ENCODE assay signal across 33 cellular contexts in the genomic region with DNA sequence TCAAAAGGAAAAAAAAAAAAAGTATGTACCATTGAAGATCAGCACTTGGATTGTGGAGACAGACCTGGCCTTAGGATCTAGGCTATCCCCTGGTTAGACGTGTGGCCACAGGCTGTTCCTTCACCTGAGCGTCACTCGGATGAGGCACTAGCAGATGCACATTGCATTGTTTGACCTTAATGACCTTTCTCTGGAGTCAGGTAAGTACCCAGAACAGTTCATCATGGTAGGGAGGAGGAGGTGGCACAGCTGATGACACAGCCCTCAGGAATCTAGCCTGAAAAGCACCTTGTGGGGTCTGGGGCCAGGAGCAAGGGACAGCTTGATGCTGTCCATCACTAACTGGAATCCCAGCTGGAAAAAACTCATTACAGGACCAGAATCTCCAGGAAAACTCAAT. TPM values are rescaled to one million over a fixed set of nuclear protein-coding genes. Genes with fewer than 3 reads are reported as not detected.
A peak's percentile ranks its signal among the peaks of the same experiment; 100 is the strongest.
DNase-seq lines count a peak whose midpoint lies in the region; ATAC-seq and TF ChIP-seq lines count a peak whose summit lies in the region.
"Had no signal": no experiment of that assay in that cellular context is flagged by ENCODE, and none has a peak within 500 bp of the region (broad histone marks: within the 10 kb centered on the region; RNA-seq: fewer than 3 reads in every experiment).

No MANE protein-coding gene starts in this region.

- H3K36me3 ChIP-seq in left lung: peaks cover 0 to 90% of the 10 kb centered on the region in 2 donors
- peaks cover 6% of the 10 kb centered on the region for H3K36me3 ChIP-seq in Karpas-422 (ENCODE audit: insufficient read depth, low read length)

- intact Hi-C loops in left lung (cut with DNase I): no loop called here

- H3K4me1 Mint-ChIP-seq in activated CD8-positive, alpha-beta T cell treated with anti-CD3 and anti-CD28 coated beads, Interleukin-2, amount 10 ng/mL, durations not matched to agents 7 days and 5 days (ENCODE audit: low read depth): no peaks in the 10 kb centered on the region
- peaks cover 2 to 6% of the 10 kb centered on the region in 2 donors for H3K4me1 Mint-ChIP-seq in immature natural killer cell
- H3K4me1 Mint-ChIP-seq: activated CD4-positive, alpha-beta T cell treated with anti-CD3 and anti-CD28 coated beads, Interleukin-2, amount 10 ng/mL, durations not matched to agents 24 days and 14 days had no signal

- H3K4me3 ChIP-seq in left lung (no peak overlapping the region), Karpas-422 (ENCODE audit: low read length) (no peak overlapping the region)
- H3K4me3 ChIP-seq: cardiac muscle cell, SK-N-MC, skin epidermis had no signal

- CTCF ChIA-PET in activated CD8-positive, alpha-beta T cell treated with anti-CD3 and anti-CD28 coated beads, Interleukin-2, amount 10 ng/mL, durations not matched to agents 7 days and 5 days (lab: Charles Lee): no interaction called here

- DNase-seq in activated naive CD4-positive, alpha-beta T cell treated with anti-CD3 and anti-CD28 coated beads, Interleukin-2, amount 50 U/mL, for 72 hours (ENCODE audit: low spot score in 2 of 2): no peak
- no peak for DNase-seq in activated naive CD4-positive, alpha-beta T cell treated with anti-CD3 and anti-CD28 coated beads, Interleukin-2, amount 50 U/mL, for 16 hours
- DNase-seq in activated CD8-positive, alpha-beta T cell treated with anti-CD3 and anti-CD28 coated beads, Interleukin-2, amount 10 ng/mL, durations not matched to agents 7 days and 5 days: no peak
- DNase-seq in immature natural killer cell: no peak
- DNase-seq in left lung: no peak
- DNase-seq in HT-29 (ENCODE audit: low spot score): no peak
- no peak for DNase-seq in Karpas-422
- no peak for DNase-seq in stimulated activated CD8-positive, alpha-beta memory T cell treated with anti-CD3 and anti-CD28 coated beads, Interleukin-4, amount 100 ng/mL, for 48 hours
- DNase-seq: activated CD4-positive, alpha-beta T cell treated with anti-CD3 and anti-CD28 coated beads, Interleukin-2, amount 10 ng/mL, durations not matched to agents 24 days and 14 days; activated CD8-positive, alpha-beta memory T cell treated with anti-CD3 and anti-CD28 coated beads, Interleukin-2, amount 50 U/mL, for 4 hours; amygdala; Calu3; DND-41; H9; NCI-H1105; NCI-H1930; NCI-H2227 treated with DMSO at 0.1 percent for 48 hours; NCI-H748 treated with DMSO at 0.1 percent for 48 hours; stimulated activated CD4-positive, alpha-beta T cell treated with anti-CD3 and anti-CD28 coated beads, Interleukin-2, amount 100 ng/mL, for 24 hours had no signal

- H3K4me1 ChIP-seq in left lung (no peaks in the 10 kb centered on the region), Karpas-422 (ENCODE audit: low read length) (no peaks in the 10 kb centered on the region)

- H3K9me3 ChIP-seq in left lung (no peaks in the 10 kb centered on the region), Karpas-422 (ENCODE audit: low read length) (no peaks in the 10 kb centered on the region)
- H3K9me3 ChIP-seq: neutrophil had no signal

- H3K9me3 Mint-ChIP-seq in activated naive CD4-positive, alpha-beta T cell treated with anti-CD3 and anti-CD28 coated beads, Interleukin-2, amount 50 U/mL, for 72 hours: no peaks in the 10 kb centered on the region
- H3K9me3 Mint-ChIP-seq in activated CD8-positive, alpha-beta T cell treated with anti-CD3 and anti-CD28 coated beads, Interleukin-2, amount 10 ng/mL, durations not matched to agents 7 days and 5 days (ENCODE audit: insufficient read depth): no peaks in the 10 kb centered on the region
- H3K9me3 Mint-ChIP-seq in immature natural killer cell: no peaks in the 10 kb centered on the region
- H3K9me3 Mint-ChIP-seq: activated CD4-positive, alpha-beta T cell treated with anti-CD3 and anti-CD28 coated beads, Interleukin-2, amount 10 ng/mL, durations not matched to agents 24 days and 14 days; dendritic cell treated with granulocyte-macrophage colony-stimulating factor and Interleukin-4, amounts not matched to agents 40 ng/mL and 50 ng/mL, for 4 days; H9; T-helper 1 cell treated with Interleukin-12 subunit alpha and Interleukin-12 subunit beta and Interleukin-4 antibody, amounts not matched to agents 30 μg/mL and 1 μg/mL, for 36 hours had no signal

- no peaks in the 10 kb centered on the region for H3K79me2 ChIP-seq in Karpas-422 (ENCODE audit: low read length)

- no peak for TF ChIP-seq CTCF in left lung (IDR thresholded peaks at IDR 0.05)

- no peaks in the 10 kb centered on the region for H3K27me3 Mint-ChIP-seq in activated CD8-positive, alpha-beta T cell treated with anti-CD3 and anti-CD28 coated beads, Interleukin-2, amount 10 ng/mL, durations not matched to agents 7 days and 5 days (ENCODE audit: low read depth)
- peaks cover 0 to 2% (median 0%) of the 10 kb centered on the region in 3 donors for H3K27me3 Mint-ChIP-seq in immature natural killer cell (ENCODE audit: low read depth in 3 of 3)
- H3K27me3 Mint-ChIP-seq: activated CD4-positive, alpha-beta T cell treated with anti-CD3 and anti-CD28 coated beads, Interleukin-2, amount 10 ng/mL, durations not matched to agents 24 days and 14 days; dendritic cell treated with granulocyte-macrophage colony-stimulating factor and Interleukin-4, amounts not matched to agents 40 ng/mL and 50 ng/mL, for 4 days had no signal

- no peak overlapping the region for H2AFZ ChIP-seq in Karpas-422 (ENCODE audit: low read length)

- no peak overlapping the region for H3K9ac ChIP-seq in Karpas-422 (ENCODE audit: low read length)

- H3K27ac ChIP-seq in left lung (no peak overlapping the region), Karpas-422 (ENCODE audit: low read length) (no peak overlapping the region)
- H3K27ac ChIP-seq: cardiac muscle cell, HL-60, neutrophil, SK-N-MC, skin epidermis had no signal

- H3K27me3 ChIP-seq in left lung (no peaks in the 10 kb centered on the region), Karpas-422 (ENCODE audit: low read length) (no peaks in the 10 kb centered on the region)
- H3K27me3 ChIP-seq: cardiac muscle cell, neutrophil had no signal

- H3K4me3 Mint-ChIP-seq in activated CD8-positive, alpha-beta T cell treated with anti-CD3 and anti-CD28 coated beads, Interleukin-2, amount 10 ng/mL, durations not matched to agents 7 days and 5 days: no peak overlapping the region
- H3K4me3 Mint-ChIP-seq in immature natural killer cell: no peak overlapping the region
- H3K4me3 Mint-ChIP-seq: activated CD4-positive, alpha-beta T cell treated with anti-CD3 and anti-CD28 coated beads, Interleukin-2, amount 10 ng/mL, durations not matched to agents 24 days and 14 days; dendritic cell treated with granulocyte-macrophage colony-stimulating factor and Interleukin-4, amounts not matched to agents 40 ng/mL and 50 ng/mL, for 4 days; H9; T-helper 1 cell treated with Interleukin-12 subunit alpha and Interleukin-12 subunit beta and Interleukin-4 antibody, amounts not matched to agents 30 μg/mL and 1 μg/mL, for 36 hours had no signal

- no peak overlapping the region for H3K4me2 ChIP-seq in Karpas-422 (ENCODE audit: low read depth, low read length, poor library complexity, severe bottlenecking)

- H3K27ac Mint-ChIP-seq in activated naive CD4-positive, alpha-beta T cell treated with anti-CD3 and anti-CD28 coated beads, Interleukin-2, amount 50 U/mL, for 72 hours: peak overlapping the region; percentile 43 to 50
- H3K27ac Mint-ChIP-seq in activated CD8-positive, alpha-beta T cell treated with anti-CD3 and anti-CD28 coated beads, Interleukin-2, amount 10 ng/mL, durations not matched to agents 7 days and 5 days: peak overlapping the region; percentile 14
- peak overlapping the region in 4 of 6 donors; percentile 41 to 64 (median 53) for H3K27ac Mint-ChIP-seq in immature natural killer cell
- H3K27ac Mint-ChIP-seq: activated CD4-positive, alpha-beta T cell treated with anti-CD3 and anti-CD28 coated beads, Interleukin-2, amount 10 ng/mL, durations not matched to agents 24 days and 14 days; dendritic cell treated with granulocyte-macrophage colony-stimulating factor and Interleukin-4, amounts not matched to agents 40 ng/mL and 50 ng/mL, for 4 days; T-helper 1 cell treated with Interleukin-12 subunit alpha and Interleukin-12 subunit beta and Interleukin-4 antibody, amounts not matched to agents 30 μg/mL and 1 μg/mL, for 36 hours had no signal

- H4K20me1 ChIP-seq in Karpas-422 (ENCODE audit: insufficient read depth, low read depth, low read length): no peaks in the 10 kb centered on the region

- no peaks in the 10 kb centered on the region for H3K9me2 ChIP-seq in Karpas-422 (replicated peaks; ENCODE audit: insufficient read depth, low read length)

- no peak for ATAC-seq in activated naive CD4-positive, alpha-beta T cell treated with anti-CD3 and anti-CD28 coated beads, Interleukin-2, amount 50 U/mL, for 72 hours
- ATAC-seq in activated CD8-positive, alpha-beta T cell treated with anti-CD3 and anti-CD28 coated beads, Interleukin-2, amount 10 ng/mL, durations not matched to agents 7 days and 5 days: no peak
- ATAC-seq in left lung: no peak

- H3K36me3 Mint-ChIP-seq in activated naive CD4-positive, alpha-beta T cell treated with anti-CD3 and anti-CD28 coated beads, Interleukin-2, amount 50 U/mL, for 72 hours: peaks cover 0 to 10% of the 10 kb centered on the region in 2 donors
- H3K36me3 Mint-ChIP-seq in activated CD8-positive, alpha-beta T cell treated with anti-CD3 and anti-CD28 coated beads, Interleukin-2, amount 10 ng/mL, durations not matched to agents 7 days and 5 days (ENCODE audit: low read depth): peaks cover 50% of the 10 kb centered on the region
- peaks cover 4 to 21% (median 11%) of the 10 kb centered on the region in 3 donors for H3K36me3 Mint-ChIP-seq in immature natural killer cell

- POLR2A ChIA-PET in activated CD8-positive, alpha-beta T cell treated with anti-CD3 and anti-CD28 coated beads, Interleukin-2, amount 10 ng/mL, durations not matched to agents 7 days and 5 days (lab: Charles Lee): no interaction called here

RNA-seq across cellular contexts. Expression of a gene that starts 21.2 kb away (rescaled TPM):
- 10 to 100 TPM; 58.8 to 69.5 TPM for total RNA-seq in activated naive CD4-positive, alpha-beta T cell treated with anti-CD3 and anti-CD28 coated beads, Interleukin-2, amount 50 U/mL, for 72 hours
- 10 to 100 TPM; 93.8 to 94.3 TPM for total RNA-seq in activated CD8-positive, alpha-beta T cell treated with anti-CD3 and anti-CD28 coated beads, Interleukin-2, amount 10 ng/mL, durations not matched to agents 7 days and 5 days
- 100 to 1,000 TPM; 108 to 141 (median 124) TPM for polyA plus RNA-seq in immature natural killer cell
- 10 to 100 TPM; 69.5 to 73.5 TPM for total RNA-seq in left lung
- total RNA-seq in HT-29 (2014; rRNA removed; shearing (Covaris generic)): 55.0 and 72.1 TPM in 2 replicates
- 50.4 and 54.9 TPM in 2 replicates for total RNA-seq in Karpas-422 (2014; rRNA removed; shearing (Covaris generic); ENCODE audit: low replicate concordance)

RNA-seq across cellular contexts. Expression of a gene that starts 24.5 kb away (rescaled TPM):
- not detected for total RNA-seq in activated naive CD4-positive, alpha-beta T cell treated with anti-CD3 and anti-CD28 coated beads, Interleukin-2, amount 50 U/mL, for 72 hours
- total RNA-seq in activated CD8-positive, alpha-beta T cell treated with anti-CD3 and anti-CD28 coated beads, Interleukin-2, amount 10 ng/mL, durations not matched to agents 7 days and 5 days: not detected
- polyA plus RNA-seq in immature natural killer cell: not detected
- total RNA-seq in left lung: not detected
- not detected in 2 replicates for total RNA-seq in HT-29 (2014; rRNA removed; shearing (Covaris generic))
- total RNA-seq in Karpas-422 (2014; rRNA removed; shearing (Covaris generic); ENCODE audit: low replicate concordance): 1.2 and 1.4 TPM in 2 replicates
- total RNA-seq: activated CD4-positive, alpha-beta T cell treated with anti-CD3 and anti-CD28 coated beads, Interleukin-2, amount 10 ng/mL, durations not matched to agents 24 days and 14 days; Calu3; endothelial cell of umbilical vein; glomerular endothelial cell; H9; kidney epithelial cell; lung microvascular endothelial cell; pulmonary artery endothelial cell; RPMI7951 had no signal
- polyA plus RNA-seq: BJ, cardiac muscle cell, endothelial cell of umbilical vein had no signal

RNA-seq across cellular contexts. Expression of a gene that starts 52.4 kb away (rescaled TPM):
- total RNA-seq in activated naive CD4-positive, alpha-beta T cell treated with anti-CD3 and anti-CD28 coated beads, Interleukin-2, amount 50 U/mL, for 72 hours: 1,000 to 10,000 TPM; 1,082 to 1,722 TPM
- 1,000 to 10,000 TPM; 1,730 to 2,232 TPM for total RNA-seq in activated CD8-positive, alpha-beta T cell treated with anti-CD3 and anti-CD28 coated beads, Interleukin-2, amount 10 ng/mL, durations not matched to agents 7 days and 5 days
- 10 to 100 TPM in 1 of 3 donors, not detected in 2; 28.1 TPM for polyA plus RNA-seq in immature natural killer cell
- total RNA-seq in left lung: 1,000 to 10,000 TPM; 2,748 to 3,444 TPM
- under 0.01 TPM in 2 replicates for total RNA-seq in HT-29 (2014; rRNA removed; shearing (Covaris generic))
- total RNA-seq in Karpas-422 (2014; rRNA removed; shearing (Covaris generic); ENCODE audit: low replicate concordance): under 0.01 TPM in 2 replicates
- polyA plus RNA-seq: BJ, cardiac muscle cell had no signal

Comparison
In these comparisons a context has a peak if more than half of its experiments do, and no peak if none do; other contexts are left out.
1. RNA of a gene that starts 52.4 kb away (total RNA-seq): 2,748 to 3,444 TPM in left lung, 1,730 to 2,232 TPM in activated CD8-positive, alpha-beta T cell treated with anti-CD3 and anti-CD28 coated beads, Interleukin-2, amount 10 ng/mL, durations not matched to agents 7 days and 5 days and 1,082 to 1,722 TPM in activated naive CD4-positive, alpha-beta T cell treated with anti-CD3 and anti-CD28 coated beads, Interleukin-2, amount 50 U/mL, for 72 hours; under 0.01 TPM in HT-29 and under 0.01 TPM in Karpas-422; every median in the first group is over 1,000 times any median in the second.
2. Peak in every context shown above with its lines, with median percentiles within 50 percentile points of each other: H3K27ac Mint-ChIP-seq.